In the genomic region with DNA sequence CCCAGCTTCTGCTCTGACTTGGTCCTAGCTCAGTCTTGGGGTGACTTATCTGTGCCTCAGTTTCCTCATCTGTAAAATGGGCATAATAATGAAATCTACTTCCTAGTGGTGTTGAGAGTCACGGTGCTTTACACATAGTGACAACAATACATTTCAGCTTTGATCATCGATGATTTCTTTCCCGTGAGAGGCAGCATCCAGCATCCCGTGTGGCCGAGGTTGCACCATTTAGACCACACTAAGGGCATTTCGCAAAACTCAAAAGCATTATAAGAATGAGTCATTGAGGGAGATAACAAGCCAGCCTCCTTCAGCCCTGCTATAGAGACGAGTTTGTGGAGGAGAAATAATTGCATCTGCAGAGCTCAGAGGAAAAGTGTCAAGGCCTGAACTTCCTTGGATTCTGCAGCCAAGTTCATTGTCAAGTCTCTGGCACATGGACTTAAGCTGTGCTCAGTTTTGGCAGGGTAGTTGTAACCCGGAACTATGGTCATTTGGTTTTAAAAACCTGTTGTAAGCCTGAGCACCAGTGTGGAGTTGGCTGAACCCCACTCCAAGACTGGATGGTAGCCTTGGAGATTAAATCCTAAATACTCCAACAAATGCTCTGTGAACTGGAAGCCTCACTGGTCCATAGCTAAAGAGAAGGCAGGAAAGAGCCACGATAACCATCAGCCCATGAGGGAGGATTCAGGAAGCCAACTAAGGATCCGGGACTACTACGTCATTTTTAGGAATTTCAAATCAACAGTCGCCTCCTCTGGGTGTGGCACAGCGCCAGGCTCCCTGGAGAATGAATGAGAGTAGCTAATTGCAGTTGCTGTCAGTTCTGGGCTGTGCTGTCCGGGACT, we compare ENCODE assay signal across 8 cellular contexts.
DNase-seq lines count a peak whose midpoint lies in the region; ATAC-seq lines count a peak whose summit lies in the region.

No MANE protein-coding gene starts in this region.

- H3K4me1 Mint-ChIP-seq in stimulated activated effector memory CD8-positive, alpha-beta T cell treated with anti-CD3 and anti-CD28 coated beads, Interleukin-12 subunit alpha, Interleukin-12 subunit beta, amount 100 ng/mL, for 72 hours, result peaks cover 14% of the 10 kb centered on the region
- peaks cover 0 to 13% (median 5%) of the 10 kb centered on the region in 4 donors for H3K4me1 Mint-ChIP-seq in naive thymus-derived CD8-positive, alpha-beta T cell
- H3K4me1 Mint-ChIP-seq in activated naive CD4-positive, alpha-beta T cell treated with anti-CD3 and anti-CD28 coated beads for 36 hours (ENCODE audit: low read depth), result no peaks in the 10 kb centered on the region

- H3K4me3 ChIP-seq in adipocyte (ENCODE audit: low read length), result peak overlapping the region; percentile 69

- POLR2A ChIA-PET in naive thymus-derived CD8-positive, alpha-beta T cell (lab: Charles Lee), result no interaction called here

- H3K9me3 Mint-ChIP-seq in stimulated activated effector memory CD8-positive, alpha-beta T cell treated with anti-CD3 and anti-CD28 coated beads, Interleukin-12 subunit alpha, Interleukin-12 subunit beta, amount 100 ng/mL, for 72 hours, result no peaks in the 10 kb centered on the region
- peaks cover 0 to 4% (median 0%) of the 10 kb centered on the region in 9 donors for H3K9me3 Mint-ChIP-seq in naive thymus-derived CD8-positive, alpha-beta T cell
- H3K9me3 Mint-ChIP-seq in activated naive CD4-positive, alpha-beta T cell treated with anti-CD3 and anti-CD28 coated beads for 36 hours, result peaks cover 3% of the 10 kb centered on the region

- peak overlapping the region; percentile 36 for H3K9ac ChIP-seq in adipocyte (ENCODE audit: low read length)

- H3K27ac Mint-ChIP-seq in stimulated activated effector memory CD8-positive, alpha-beta T cell treated with anti-CD3 and anti-CD28 coated beads, Interleukin-12 subunit alpha, Interleukin-12 subunit beta, amount 100 ng/mL, for 72 hours, result peak overlapping the region; percentile 52
- H3K27ac Mint-ChIP-seq in naive thymus-derived CD8-positive, alpha-beta T cell, result peak overlapping the region in 4 of 10 donors; percentile 37 to 65 (median 52)
- no peak overlapping the region for H3K27ac Mint-ChIP-seq in activated naive CD4-positive, alpha-beta T cell treated with anti-CD3 and anti-CD28 coated beads for 36 hours

- peak; percentile 50 for DNase-seq in LoVo (ENCODE audit: low spot score)
- peak; percentile 82 for DNase-seq in adipocyte (ENCODE audit: low read depth)
- DNase-seq in left cardiac atrium, result peak; percentile 95
- no peak for DNase-seq in stimulated activated effector memory CD8-positive, alpha-beta T cell treated with anti-CD3 and anti-CD28 coated beads, Interleukin-12 subunit alpha, Interleukin-12 subunit beta, amount 100 ng/mL, for 72 hours (ENCODE audit: low spot score in 2 of 2)
- no peak for DNase-seq in naive thymus-derived CD8-positive, alpha-beta T cell
- no peak for DNase-seq in activated naive CD4-positive, alpha-beta T cell treated with anti-CD3 and anti-CD28 coated beads for 36 hours
- DNase-seq in NCI-H526 treated with DMSO at 0.1 percent for 48 hours (lab: John Stamatoyannopoulos, UW), result no peak

- ATAC-seq in left cardiac atrium, result peak; percentile 64 to 81
- ATAC-seq in stimulated activated effector memory CD8-positive, alpha-beta T cell treated with anti-CD3 and anti-CD28 coated beads, Interleukin-12 subunit alpha, Interleukin-12 subunit beta, amount 100 ng/mL, for 72 hours, result no peak
- ATAC-seq in naive thymus-derived CD8-positive, alpha-beta T cell, result no peak
- no peak for ATAC-seq in HG02981 (IDR thresholded peaks at IDR 0.05; ENCODE audit: unreplicated experiment)

- no peak overlapping the region for H3K4me3 Mint-ChIP-seq in stimulated activated effector memory CD8-positive, alpha-beta T cell treated with anti-CD3 and anti-CD28 coated beads, Interleukin-12 subunit alpha, Interleukin-12 subunit beta, amount 100 ng/mL, for 72 hours
- no peak overlapping the region for H3K4me3 Mint-ChIP-seq in naive thymus-derived CD8-positive, alpha-beta T cell
- H3K4me3 Mint-ChIP-seq in activated naive CD4-positive, alpha-beta T cell treated with anti-CD3 and anti-CD28 coated beads for 36 hours, result no peak overlapping the region

- CTCF ChIA-PET in activated naive CD4-positive, alpha-beta T cell treated with anti-CD3 and anti-CD28 coated beads for 36 hours (lab: Charles Lee), result interaction anchor here (1.2 kb wide), 1 partner anchor 80 kb away, joined by 3 read pairs; no protein-coding TSS in a partner anchor

- no peaks in the 10 kb centered on the region for H3K9me3 ChIP-seq in adipocyte (ENCODE audit: control insufficient read depth, low read length)

- H3K27me3 Mint-ChIP-seq in naive thymus-derived CD8-positive, alpha-beta T cell, result no peaks in the 10 kb centered on the region
- H3K27me3 Mint-ChIP-seq in activated naive CD4-positive, alpha-beta T cell treated with anti-CD3 and anti-CD28 coated beads for 36 hours (ENCODE audit: low read depth), result no peaks in the 10 kb centered on the region

- peaks cover 38% of the 10 kb centered on the region for H3K4me1 ChIP-seq in adipocyte (ENCODE audit: control insufficient read depth, insufficient read depth, low read length)

- no peaks in the 10 kb centered on the region for H3K36me3 ChIP-seq in adipocyte (ENCODE audit: control insufficient read depth, insufficient read depth, low read length, severe bottlenecking)

- intact Hi-C loops in left cardiac atrium (cut with DNase I), result loop anchor here in 1 of 2 donors (5.0 kb wide), 1 partner anchor 46 kb away; no protein-coding TSS in a partner anchor
- intact Hi-C loops in activated naive CD4-positive, alpha-beta T cell treated with anti-CD3 and anti-CD28 coated beads for 36 hours (cut with micrococcal nuclease), result no loop called here

- no peaks in the 10 kb centered on the region for H3K27me3 ChIP-seq in adipocyte (replicated peaks; ENCODE audit: control insufficient read depth, insufficient read depth, low read length)

- no peaks in the 10 kb centered on the region for H3K36me3 Mint-ChIP-seq in stimulated activated effector memory CD8-positive, alpha-beta T cell treated with anti-CD3 and anti-CD28 coated beads, Interleukin-12 subunit alpha, Interleukin-12 subunit beta, amount 100 ng/mL, for 72 hours
- H3K36me3 Mint-ChIP-seq in naive thymus-derived CD8-positive, alpha-beta T cell, result peaks cover 0 to 9% (median 0%) of the 10 kb centered on the region in 3 donors
- H3K36me3 Mint-ChIP-seq in activated naive CD4-positive, alpha-beta T cell treated with anti-CD3 and anti-CD28 coated beads for 36 hours (ENCODE audit: low read depth), result no peaks in the 10 kb centered on the region

Comparison
In these comparisons a context has a peak if more than half of its experiments do, and no peak if none do; other contexts are left out.
1. DNase-seq: peak in LoVo (single experiment), adipocyte (single experiment) and left cardiac atrium (single experiment); none in stimulated activated effector memory CD8-positive, alpha-beta T cell treated with anti-CD3 and anti-CD28 coated beads, Interleukin-12 subunit alpha, Interleukin-12 subunit beta, amount 100 ng/mL, for 72 hours (0 of 2), naive thymus-derived CD8-positive, alpha-beta T cell (0 of 10), activated naive CD4-positive, alpha-beta T cell treated with anti-CD3 and anti-CD28 coated beads for 36 hours (single experiment) and NCI-H526 treated with DMSO at 0.1 percent for 48 hours (single experiment).
2. ATAC-seq: peak in left cardiac atrium (2 of 2); none in stimulated activated effector memory CD8-positive, alpha-beta T cell treated with anti-CD3 and anti-CD28 coated beads, Interleukin-12 subunit alpha, Interleukin-12 subunit beta, amount 100 ng/mL, for 72 hours (single experiment), naive thymus-derived CD8-positive, alpha-beta T cell (0 of 2) and HG02981 (single experiment).